9 cellular contexts compared by ENCODE assay signal in the genomic region with DNA sequence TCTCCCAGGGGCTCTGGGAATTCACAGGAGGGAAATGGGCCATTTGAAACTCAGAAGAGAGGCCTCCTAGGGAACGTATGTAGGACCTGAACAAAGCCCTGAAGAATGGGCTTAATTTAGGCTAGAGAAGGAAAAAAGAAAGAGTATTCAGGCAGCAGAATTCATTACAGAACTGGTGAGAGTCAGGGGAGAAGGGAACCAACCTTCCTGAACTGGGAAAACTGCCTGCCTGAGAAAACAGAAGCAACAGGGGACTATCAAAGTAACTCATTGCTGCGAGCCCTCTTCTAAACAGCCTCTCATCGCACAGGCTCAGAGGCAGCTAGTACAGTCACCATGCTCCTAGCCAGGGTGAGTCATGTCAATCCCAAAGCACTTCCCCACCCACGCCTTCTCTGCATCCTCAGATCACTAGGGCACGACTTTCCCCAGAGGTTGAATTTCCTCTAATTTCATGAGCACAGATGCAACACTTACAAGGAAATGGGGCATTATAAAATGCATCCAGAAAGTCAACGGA.
DNase-seq lines count a peak whose midpoint lies in the region; ATAC-seq and TF ChIP-seq lines count a peak whose summit lies in the region.
"Had no signal": no experiment of that assay in that cellular context is flagged by ENCODE, and none has a peak within 500 bp of the region (broad histone marks: within the 10 kb centered on the region; RNA-seq: fewer than 3 reads in every experiment).

No MANE protein-coding gene starts in this region.

- intact Hi-C loops in CD14-positive monocyte (cut with micrococcal nuclease), result loop anchor here in 1 of 2 donors (5.0 kb wide), 1 partner anchor 36 kb away; no protein-coding TSS in a partner anchor
- intact Hi-C loops in adrenal gland (cut with DNase I), result no loop called here
- intact Hi-C loops in spleen (cut with DNase I; ENCODE audit: low total_unique reads), result no loop called here

- peak overlapping the region; percentile 70 for H3K9ac ChIP-seq in HUES6 (ENCODE audit: low read length)

- H3K27ac ChIP-seq in HUES6 (ENCODE audit: low read depth, low read length), result peak overlapping the region; percentile 77; the same call in 1 of the 2 replicates
- H3K27ac ChIP-seq in adrenal gland, result peak overlapping the region in 1 of 5 donors; percentile 38
- peak overlapping the region; percentile 38 for H3K27ac ChIP-seq in iPS DF 6.9 (ENCODE audit: low read length)
- H3K27ac ChIP-seq in spleen, result no peak overlapping the region

- TF ChIP-seq CTCF in CD14-positive monocyte (IDR thresholded peaks at IDR 0.05) (no peak), adrenal gland (IDR thresholded peaks at IDR 0.05) (no peak), spleen (IDR thresholded peaks at IDR 0.05 in 8 of 11, conservative IDR thresholded peaks at IDR 0.05 in 3 of 11) (no peak)

- ATAC-seq in GM21360 (IDR thresholded peaks at IDR 0.05; ENCODE audit: unreplicated experiment) (peak; percentile 93), GM21447 (IDR thresholded peaks at IDR 0.05; ENCODE audit: unreplicated experiment) (no peak)
- peak; percentile 83 for ATAC-seq in stimulated activated naive CD8-positive, alpha-beta T cell treated with anti-CD3 and anti-CD28 coated beads, Interleukin-15, amount 100 ng/mL, for 72 hours

- H3K4me3 Mint-ChIP-seq in CD14-positive monocyte, result no peak overlapping the region
- no peak overlapping the region for H3K4me3 Mint-ChIP-seq in stimulated activated naive CD8-positive, alpha-beta T cell treated with anti-CD3 and anti-CD28 coated beads, Interleukin-15, amount 100 ng/mL, for 72 hours
- H3K4me3 Mint-ChIP-seq: memory B cell had no signal

- TF ChIP-seq POLR2A in adrenal gland (IDR thresholded peaks at IDR 0.05) (no peak), spleen (IDR thresholded peaks at IDR 0.05) (no peak)

- 12 to 20% (median 16%) methylated on average over 6 of the region's 6 CpGs for WGBS in adrenal gland, 4 donors
- no CpG with 5 or more reads among the region's 6 CpGs for WGBS in iPS DF 6.9 (ENCODE audit: insufficient coverage, insufficient read length)
- WGBS in spleen, 5 donors, result 13 to 52% (median 28%) methylated on average over 6 of the region's 6 CpGs

- peak overlapping the region; percentile 78 to 96 (median 87) for H3K27ac Mint-ChIP-seq in CD14-positive monocyte
- no peak overlapping the region for H3K27ac Mint-ChIP-seq in stimulated activated naive CD8-positive, alpha-beta T cell treated with anti-CD3 and anti-CD28 coated beads, Interleukin-15, amount 100 ng/mL, for 72 hours
- H3K27ac Mint-ChIP-seq: memory B cell had no signal

- H3K36me3 ChIP-seq in HUES6 (ENCODE audit: control insufficient read depth, insufficient read depth, low read length) (no peaks in the 10 kb centered on the region), adrenal gland (replicated peaks in 1 of 2) (no peaks in the 10 kb centered on the region), iPS DF 6.9 (ENCODE audit: control insufficient read depth, insufficient read depth, low read length) (no peaks in the 10 kb centered on the region), spleen (no peaks in the 10 kb centered on the region)

- H3K9me3 ChIP-seq in HUES6 (ENCODE audit: control insufficient read depth, insufficient read depth, low read depth, low read length) (peaks cover 6% of the 10 kb centered on the region; the same call in 1 of the 2 replicates), adrenal gland (replicated peaks in 1 of 3) (no peaks in the 10 kb centered on the region), iPS DF 6.9 (ENCODE audit: control insufficient read depth, insufficient read depth, low read length) (no peaks in the 10 kb centered on the region), spleen (no peaks in the 10 kb centered on the region)

- H3K9me3 Mint-ChIP-seq in CD14-positive monocyte, result peaks cover 0 to 9% (median 1%) of the 10 kb centered on the region in 7 donors
- no peaks in the 10 kb centered on the region for H3K9me3 Mint-ChIP-seq in stimulated activated naive CD8-positive, alpha-beta T cell treated with anti-CD3 and anti-CD28 coated beads, Interleukin-15, amount 100 ng/mL, for 72 hours
- H3K9me3 Mint-ChIP-seq: memory B cell had no signal

- H3K4me1 ChIP-seq in HUES6 (ENCODE audit: control insufficient read depth, insufficient read depth, low read length), result peaks cover 39% of the 10 kb centered on the region
- H3K4me1 ChIP-seq in adrenal gland (replicated peaks in 1 of 2), result peaks cover 0 to 13% of the 10 kb centered on the region in 2 donors
- peaks cover 4% of the 10 kb centered on the region; the same call in 1 of the 2 replicates for H3K4me1 ChIP-seq in iPS DF 6.9 (ENCODE audit: control insufficient read depth, insufficient read depth, low read length)
- H3K4me1 ChIP-seq in spleen, result peaks cover 0 to 25% (median 14%) of the 10 kb centered on the region in 6 donors

- H3K4me3 ChIP-seq in HUES6 (ENCODE audit: low read depth, low read length) (no peak overlapping the region), adrenal gland (no peak overlapping the region), iPS DF 6.9 (ENCODE audit: low read length) (no peak overlapping the region), spleen (no peak overlapping the region)

- H3K27me3 Mint-ChIP-seq in CD14-positive monocyte (ENCODE audit: low read depth in 3 of 3), result peaks cover 0 to 1% (median 0%) of the 10 kb centered on the region in 3 donors
- peaks cover 12% of the 10 kb centered on the region for H3K27me3 Mint-ChIP-seq in stimulated activated naive CD8-positive, alpha-beta T cell treated with anti-CD3 and anti-CD28 coated beads, Interleukin-15, amount 100 ng/mL, for 72 hours

- peaks cover 0 to 1% of the 10 kb centered on the region in 2 donors for H3K36me3 Mint-ChIP-seq in CD14-positive monocyte
- H3K36me3 Mint-ChIP-seq: memory B cell had no signal

- H3K27me3 ChIP-seq in HUES6 (ENCODE audit: control insufficient read depth, insufficient read depth, low read length) (no peaks in the 10 kb centered on the region), adrenal gland (no peaks in the 10 kb centered on the region), iPS DF 6.9 (ENCODE audit: control insufficient read depth, insufficient read depth, low read length) (no peaks in the 10 kb centered on the region), spleen (replicated peaks in 1 of 7) (no peaks in the 10 kb centered on the region)

- DNase-seq in CD14-positive monocyte (ENCODE audit: low spot score), result peak; percentile 95
- peak; percentile 36 to 84 (median 76) for DNase-seq in adrenal gland
- DNase-seq in iPS DF 6.9 (ENCODE audit: low read depth, low spot score), result no peak
- DNase-seq in stimulated activated naive CD8-positive, alpha-beta T cell treated with anti-CD3 and anti-CD28 coated beads, Interleukin-15, amount 100 ng/mL, for 72 hours, result peak in 1 of 2 donors; percentile 23
- no peak for DNase-seq in spleen

- peaks cover 46% of the 10 kb centered on the region for H3K4me1 Mint-ChIP-seq in CD14-positive monocyte
- H3K4me1 Mint-ChIP-seq in stimulated activated naive CD8-positive, alpha-beta T cell treated with anti-CD3 and anti-CD28 coated beads, Interleukin-15, amount 100 ng/mL, for 72 hours, result peaks cover 23% of the 10 kb centered on the region

Comparison
In these comparisons a context has a peak if more than half of its experiments do, and no peak if none do; other contexts are left out.
1. DNase-seq: peak in CD14-positive monocyte (single experiment) and adrenal gland (7 of 7); none in iPS DF 6.9 (single experiment) and spleen (single experiment).
2. H3K27ac Mint-ChIP-seq: peak in CD14-positive monocyte (7 of 7); none in stimulated activated naive CD8-positive, alpha-beta T cell treated with anti-CD3 and anti-CD28 coated beads, Interleukin-15, amount 100 ng/mL, for 72 hours (0 of 2).
3. H3K27ac ChIP-seq: peak in HUES6 (single experiment) and iPS DF 6.9 (single experiment); none in spleen (0 of 8).